29 cellular contexts compared by ENCODE assay signal in the genomic region with DNA sequence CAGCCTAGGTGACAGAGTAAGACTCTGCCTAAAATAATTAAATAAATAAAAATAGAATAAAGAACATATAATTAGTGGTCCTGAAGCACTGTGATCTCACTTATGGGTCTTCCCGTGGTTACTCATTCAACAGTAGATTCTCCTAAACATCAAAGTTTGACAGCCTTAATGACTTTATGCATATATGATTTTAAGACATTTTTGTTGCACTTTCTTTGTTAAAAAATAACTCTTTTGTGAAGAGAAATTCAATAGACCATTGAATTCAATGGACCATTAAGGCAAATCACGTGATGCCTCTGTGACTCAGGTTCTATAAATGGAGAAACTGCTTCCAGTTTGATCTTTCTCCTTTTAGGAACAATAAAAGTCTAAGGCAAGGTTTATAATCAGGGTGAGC. TPM values are rescaled to one million over a fixed set of nuclear protein-coding genes. Genes with fewer than 3 reads are reported as not detected.
DNase-seq lines count a peak whose midpoint lies in the region; ATAC-seq and TF ChIP-seq lines count a peak whose summit lies in the region.
"Had no signal": no experiment of that assay in that cellular context is flagged by ENCODE, and none has a peak within 500 bp of the region (broad histone marks: within the 10 kb centered on the region; RNA-seq: fewer than 3 reads in every experiment).

No MANE protein-coding gene starts in this region.

- H3K4me3 ChIP-seq in GM08714 (ENCODE audit: low read length) (peak overlapping the region; percentile 40; the same call in 1 of the 2 replicates), Caco-2 (ENCODE audit: low read depth, low read length) (no peak overlapping the region)
- H3K4me3 ChIP-seq: GM23338, heart left ventricle, neural progenitor cell, suprapubic skin had no signal

- intact Hi-C loops in Caco-2 (cut with micrococcal nuclease; ENCODE audit: unreplicated experiment), result no loop called here

- no peaks in the 10 kb centered on the region for H3K9me3 Mint-ChIP-seq in Caco-2 (ENCODE audit: unreplicated experiment)
- H3K9me3 Mint-ChIP-seq: activated CD4-positive, alpha-beta T cell treated with anti-CD3 and anti-CD28 coated beads, Interleukin-2, amount 10 ng/mL, durations not matched to agents 24 days and 14 days; neural progenitor cell had no signal

- peak; percentile 39 for ATAC-seq in HG03432 (IDR thresholded peaks at IDR 0.05; ENCODE audit: unreplicated experiment)
- ATAC-seq: GM23338, heart left ventricle, sciatic nerve had no signal

- CTCF ChIA-PET in Caco-2 (lab: Charles Lee), result no interaction called here

- no peaks in the 10 kb centered on the region for H3K27me3 ChIP-seq in Caco-2 (replicated peaks; ENCODE audit: control insufficient read depth, insufficient read depth, low read length)
- H3K27me3 ChIP-seq: heart left ventricle, neural progenitor cell, suprapubic skin had no signal

- no peaks in the 10 kb centered on the region for H3K4me1 ChIP-seq in Caco-2
- H3K4me1 ChIP-seq: heart left ventricle, neural progenitor cell, suprapubic skin had no signal

- POLR2A ChIA-PET in Caco-2 (lab: Charles Lee), result no interaction called here

- no TSS peak for BruUV-seq in Caco-2 (replicated peaks; lab: Mats Ljungman, UMichigan)

- no peak overlapping the region for H3K4me3 Mint-ChIP-seq in Caco-2 (ENCODE audit: unreplicated experiment)
- H3K4me3 Mint-ChIP-seq: activated CD4-positive, alpha-beta T cell treated with anti-CD3 and anti-CD28 coated beads, Interleukin-2, amount 10 ng/mL, durations not matched to agents 24 days and 14 days; CD4-positive, CD25-positive, alpha-beta regulatory T cell; GM23338; neural progenitor cell had no signal

- H3K4me1 Mint-ChIP-seq in Caco-2 (ENCODE audit: low read depth, unreplicated experiment), result no peaks in the 10 kb centered on the region
- H3K4me1 Mint-ChIP-seq: activated CD4-positive, alpha-beta T cell treated with anti-CD3 and anti-CD28 coated beads, Interleukin-2, amount 10 ng/mL, durations not matched to agents 24 days and 14 days; CD4-positive, CD25-positive, alpha-beta regulatory T cell; neural progenitor cell had no signal

- no peaks in the 10 kb centered on the region for H3K36me3 ChIP-seq in Caco-2 (ENCODE audit: control insufficient read depth, insufficient read depth, low read length)
- H3K36me3 ChIP-seq: neural progenitor cell, suprapubic skin, WERI-Rb-1 had no signal

- no peaks in the 10 kb centered on the region for H3K27me3 Mint-ChIP-seq in Caco-2 (ENCODE audit: insufficient read depth, unreplicated experiment)

- no peaks in the 10 kb centered on the region for H3K36me3 Mint-ChIP-seq in Caco-2 (ENCODE audit: insufficient read depth, unreplicated experiment)
- H3K36me3 Mint-ChIP-seq: CD4-positive, CD25-positive, alpha-beta regulatory T cell; neural progenitor cell had no signal

- H3K9me3 ChIP-seq in Caco-2, result no peaks in the 10 kb centered on the region
- H3K9me3 ChIP-seq: heart left ventricle, suprapubic skin had no signal

- TF ChIP-seq CTCF in Caco-2 (IDR thresholded peaks at IDR 0.05; ENCODE audit: insufficient read depth in 1 of 2, low read depth in 1 of 2, low read length in 1 of 2, severe bottlenecking in 1 of 2, unreplicated experiment in 1 of 2), result no peak

- no peak overlapping the region for H3K27ac Mint-ChIP-seq in Caco-2 (ENCODE audit: unreplicated experiment)
- H3K27ac Mint-ChIP-seq: activated CD4-positive, alpha-beta T cell treated with anti-CD3 and anti-CD28 coated beads, Interleukin-2, amount 10 ng/mL, durations not matched to agents 24 days and 14 days; GM23338; neural progenitor cell had no signal

- DNase-seq in foreskin melanocyte, result peak; percentile 55
- DNase-seq in renal cortical epithelial cell (ENCODE audit: low read depth), result peak; percentile 95
- no peak for DNase-seq in NCI-H69 (lab: John Stamatoyannopoulos, UW)
- no peak for DNase-seq in activated CD4-positive, alpha-beta T cell treated with anti-CD3 and anti-CD28 coated beads for 4 hours
- no peak for DNase-seq in activated CD8-positive, alpha-beta memory T cell treated with anti-CD3 and anti-CD28 coated beads, Interleukin-2, amount 50 U/mL, for 48 hours
- no peak for DNase-seq in Caco-2
- DNase-seq: activated CD4-positive, alpha-beta T cell treated with anti-CD3 and anti-CD28 coated beads, Interleukin-2, amount 10 ng/mL, durations not matched to agents 24 days and 14 days; activated naive CD4-positive, alpha-beta T cell; activated T-cell treated with anti-CD3 and anti-CD28 coated beads, Interleukin-2, amount 50 U/mL, for 48 hours; CD4-positive, CD25-positive, alpha-beta regulatory T cell; cerebellar nuclear complex; heart left ventricle; NCI-H1092; NCI-H187 treated with DMSO at 0.1 percent for 48 hours; NCI-H2171 treated with DMSO at 0.1 percent for 48 hours; NCI-H524; SHP77 treated with DMSO at 0.1 percent for 48 hours; stimulated activated naive CD4-positive, alpha-beta T cell; SW 1271; T-helper 9 cell; WERI-Rb-1 had no signal

RNA-seq across cellular contexts. Expression of gene ATOH7, which starts 59.6 kb away (rescaled TPM):
- total RNA-seq in renal cortical epithelial cell (0.05 TPM in 1 of 2 replicates, not detected in the other), Caco-2 (2022) (0.21 and 0.54 TPM in 2 replicates)
- total RNA-seq: activated CD4-positive, alpha-beta T cell treated with anti-CD3 and anti-CD28 coated beads, Interleukin-2, amount 10 ng/mL, durations not matched to agents 24 days and 14 days; CD4-positive, CD25-positive, alpha-beta regulatory T cell; endothelial cell of umbilical vein; suprapubic skin; urinary bladder had no signal

Comparison
In these comparisons a context has a peak if more than half of its experiments do, and no peak if none do; other contexts are left out.
1. DNase-seq: peak in foreskin melanocyte (single experiment) and renal cortical epithelial cell (single experiment); none in NCI-H69 (single experiment), activated CD4-positive, alpha-beta T cell treated with anti-CD3 and anti-CD28 coated beads for 4 hours (0 of 2), activated CD8-positive, alpha-beta memory T cell treated with anti-CD3 and anti-CD28 coated beads, Interleukin-2, amount 50 U/mL, for 48 hours (single experiment) and Caco-2 (0 of 2).